3 cellular contexts compared by ENCODE assay signal in genomic region chr1:4512622-4513021, GRCh38.
TF ChIP-seq lines count a peak whose summit lies in the region.

No MANE protein-coding gene starts in this region.

TF ChIP-seq in liver, 16 proteins besides CTCF, POLR2A, EP300 and RAD21 (continued from another document):
- TF ChIP-seq, protein P1, sequence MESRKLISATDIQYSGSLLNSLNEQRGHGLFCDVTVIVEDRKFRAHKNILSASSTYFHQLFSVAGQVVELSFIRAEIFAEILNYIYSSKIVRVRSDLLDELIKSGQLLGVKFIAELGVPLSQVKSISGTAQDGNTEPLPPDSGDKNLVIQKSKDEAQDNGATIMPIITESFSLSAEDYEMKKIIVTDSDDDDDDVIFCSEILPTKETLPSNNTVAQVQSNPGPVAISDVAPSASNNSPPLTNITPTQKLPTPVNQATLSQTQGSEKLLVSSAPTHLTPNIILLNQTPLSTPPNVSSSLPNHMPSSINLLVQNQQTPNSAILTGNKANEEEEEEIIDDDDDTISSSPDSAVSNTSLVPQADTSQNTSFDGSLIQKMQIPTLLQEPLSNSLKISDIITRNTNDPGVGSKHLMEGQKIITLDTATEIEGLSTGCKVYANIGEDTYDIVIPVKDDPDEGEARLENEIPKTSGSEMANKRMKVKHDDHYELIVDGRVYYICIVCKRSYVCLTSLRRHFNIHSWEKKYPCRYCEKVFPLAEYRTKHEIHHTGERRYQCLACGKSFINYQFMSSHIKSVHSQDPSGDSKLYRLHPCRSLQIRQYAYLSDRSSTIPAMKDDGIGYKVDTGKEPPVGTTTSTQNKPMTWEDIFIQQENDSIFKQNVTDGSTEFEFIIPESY (IDR thresholded peaks at IDR 0.05), result no peak
- TF ChIP-seq RXRA (IDR thresholded peaks at IDR 0.05), result peak; percentile 65 to 67
- no peak for TF ChIP-seq HNF4G (IDR thresholded peaks at IDR 0.05)
- TF ChIP-seq NR2F2 (IDR thresholded peaks at IDR 0.05), result peak; percentile 73
- TF ChIP-seq, protein P2, sequence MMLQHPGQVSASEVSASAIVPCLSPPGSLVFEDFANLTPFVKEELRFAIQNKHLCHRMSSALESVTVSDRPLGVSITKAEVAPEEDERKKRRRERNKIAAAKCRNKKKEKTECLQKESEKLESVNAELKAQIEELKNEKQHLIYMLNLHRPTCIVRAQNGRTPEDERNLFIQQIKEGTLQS (IDR thresholded peaks at IDR 0.05), result no peak

TF ChIP-seq in HepG2, 621 proteins besides CTCF, POLR2A, EP300 and RAD21 (continued from another document):
- TF ChIP-seq NFYC (CRISPR knock-in tag; IDR thresholded peaks at IDR 0.05), result no peak
- TF ChIP-seq CBFB (CRISPR knock-in tag; IDR thresholded peaks at IDR 0.05), result no peak
- TF ChIP-seq HBP1 (CRISPR knock-in tag; IDR thresholded peaks at IDR 0.05; ENCODE audit: low read depth), result no peak

TF ChIP-seq in SK-N-SH treated with all-trans-retinoic acid at 6 μM for 48 hours, 23 proteins besides CTCF, POLR2A, EP300 and RAD21 (continued from another document):
- TF ChIP-seq CSRNP3 (CRISPR knock-in tag; IDR thresholded peaks at IDR 0.05) (no peak), ZFP30 (CRISPR knock-in tag; IDR thresholded peaks at IDR 0.05) (no peak), ZNF565 (CRISPR knock-in tag; conservative IDR thresholded peaks at IDR 0.05; ENCODE audit: low read depth) (no peak), ZNF70 (CRISPR knock-in tag; IDR thresholded peaks at IDR 0.05) (no peak), ISL1 (CRISPR knock-in tag; IDR thresholded peaks at IDR 0.05) (no peak), PATZ1 (CRISPR knock-in tag; IDR thresholded peaks at IDR 0.05; ENCODE audit: borderline replicate concordance) (no peak), CSDC2 (CRISPR knock-in tag; IDR thresholded peaks at IDR 0.05) (no peak), PPARA (CRISPR knock-in tag; IDR thresholded peaks at IDR 0.05; ENCODE audit: borderline replicate concordance) (no peak), CREB5 (CRISPR knock-in tag; IDR thresholded peaks at IDR 0.05; ENCODE audit: low read depth) (no peak), OSR1 (CRISPR knock-in tag; IDR thresholded peaks at IDR 0.05) (no peak), ZC3H10 (CRISPR knock-in tag; IDR thresholded peaks at IDR 0.05) (no peak)
- TF ChIP-seq, protein P3, sequence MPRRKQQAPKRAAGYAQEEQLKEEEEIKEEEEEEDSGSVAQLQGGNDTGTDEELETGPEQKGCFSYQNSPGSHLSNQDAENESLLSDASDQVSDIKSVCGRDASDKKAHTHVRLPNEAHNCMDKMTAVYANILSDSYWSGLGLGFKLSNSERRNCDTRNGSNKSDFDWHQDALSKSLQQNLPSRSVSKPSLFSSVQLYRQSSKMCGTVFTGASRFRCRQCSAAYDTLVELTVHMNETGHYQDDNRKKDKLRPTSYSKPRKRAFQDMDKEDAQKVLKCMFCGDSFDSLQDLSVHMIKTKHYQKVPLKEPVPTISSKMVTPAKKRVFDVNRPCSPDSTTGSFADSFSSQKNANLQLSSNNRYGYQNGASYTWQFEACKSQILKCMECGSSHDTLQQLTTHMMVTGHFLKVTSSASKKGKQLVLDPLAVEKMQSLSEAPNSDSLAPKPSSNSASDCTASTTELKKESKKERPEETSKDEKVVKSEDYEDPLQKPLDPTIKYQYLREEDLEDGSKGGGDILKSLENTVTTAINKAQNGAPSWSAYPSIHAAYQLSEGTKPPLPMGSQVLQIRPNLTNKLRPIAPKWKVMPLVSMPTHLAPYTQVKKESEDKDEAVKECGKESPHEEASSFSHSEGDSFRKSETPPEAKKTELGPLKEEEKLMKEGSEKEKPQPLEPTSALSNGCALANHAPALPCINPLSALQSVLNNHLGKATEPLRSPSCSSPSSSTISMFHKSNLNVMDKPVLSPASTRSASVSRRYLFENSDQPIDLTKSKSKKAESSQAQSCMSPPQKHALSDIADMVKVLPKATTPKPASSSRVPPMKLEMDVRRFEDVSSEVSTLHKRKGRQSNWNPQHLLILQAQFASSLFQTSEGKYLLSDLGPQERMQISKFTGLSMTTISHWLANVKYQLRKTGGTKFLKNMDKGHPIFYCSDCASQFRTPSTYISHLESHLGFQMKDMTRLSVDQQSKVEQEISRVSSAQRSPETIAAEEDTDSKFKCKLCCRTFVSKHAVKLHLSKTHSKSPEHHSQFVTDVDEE (CRISPR knock-in tag; IDR thresholded peaks at IDR 0.05), result no peak
